10 cellular contexts compared by ENCODE assay signal in the genomic region with DNA sequence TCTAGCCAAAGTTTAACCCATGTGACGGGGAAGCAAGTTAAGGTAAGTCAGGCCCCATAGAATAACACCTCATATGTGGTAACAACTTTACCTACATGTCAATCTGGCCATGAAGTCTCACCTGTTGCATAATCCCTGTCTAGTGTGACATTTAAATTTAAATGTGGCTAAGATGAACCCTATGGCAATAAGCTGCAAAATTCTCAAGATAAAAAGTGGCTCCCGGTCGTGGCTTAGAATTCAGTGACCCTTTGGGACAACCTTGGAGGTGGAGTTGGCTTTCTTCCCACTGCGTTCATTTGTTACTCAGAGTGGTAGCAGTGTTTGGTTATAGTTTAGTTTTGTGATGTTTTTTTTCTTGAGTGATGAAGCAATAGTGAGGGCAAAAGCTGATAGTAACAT.
A peak's percentile ranks its signal among the peaks of the same experiment; 100 is the strongest.
DNase-seq lines count a peak whose midpoint lies in the region; ATAC-seq and TF ChIP-seq lines count a peak whose summit lies in the region.
"Had no signal": no experiment of that assay in that cellular context is flagged by ENCODE, and none has a peak within 500 bp of the region (broad histone marks: within the 10 kb centered on the region; RNA-seq: fewer than 3 reads in every experiment).

No MANE protein-coding gene starts in this region.

- no peaks in the 10 kb centered on the region for H3K27me3 Mint-ChIP-seq in activated T-cell treated with anti-CD3 and anti-CD28 coated beads, Interleukin-2, amount 50 U/mL, for 4 hours (ENCODE audit: low read depth)

- H3K36me3 Mint-ChIP-seq in activated T-cell treated with anti-CD3 and anti-CD28 coated beads, Interleukin-2, amount 50 U/mL, for 4 hours (ENCODE audit: insufficient read depth), result peaks cover 20% of the 10 kb centered on the region

- peaks cover 91% of the 10 kb centered on the region for H3K4me1 Mint-ChIP-seq in activated T-cell treated with anti-CD3 and anti-CD28 coated beads, Interleukin-2, amount 50 U/mL, for 4 hours (ENCODE audit: low read depth)

- intact Hi-C loops in lower lobe of right lung (cut with DNase I), result no loop called here

- H3K27ac ChIP-seq in brain microvascular endothelial cell (peak overlapping the region; percentile 84), lower lobe of right lung (peak overlapping the region; percentile 80), upper lobe of left lung (peak overlapping the region; percentile 83 to 87 (median 84))
- H3K27ac ChIP-seq: KMS-11, WERI-Rb-1 had no signal

- no peak for TF ChIP-seq POLR2A in upper lobe of left lung (IDR thresholded peaks at IDR 0.05)

- H3K4me3 Mint-ChIP-seq in activated T-cell treated with anti-CD3 and anti-CD28 coated beads, Interleukin-2, amount 50 U/mL, for 4 hours, result peak overlapping the region; percentile 69

- H3K4me1 ChIP-seq in lower lobe of right lung (peaks cover 50% of the 10 kb centered on the region), upper lobe of left lung (peaks cover 37 to 48% (median 46%) of the 10 kb centered on the region in 4 donors)

- ATAC-seq in activated T-cell treated with anti-CD3 and anti-CD28 coated beads, Interleukin-2, amount 50 U/mL, for 4 hours, result no peak
- peak; percentile 48 to 61 for ATAC-seq in lower lobe of right lung
- ATAC-seq in upper lobe of left lung (ENCODE audit: low FRiP score in 2 of 2), result peak in 1 of 2 donors; percentile 64
- no peak for ATAC-seq in GM19351 (IDR thresholded peaks at IDR 0.05; ENCODE audit: unreplicated experiment)

- 53 to 55% methylated on average over 4 of the region's 4 CpGs for WGBS in upper lobe of left lung, 2 donors

- no peak for DNase-seq in activated T-cell treated with anti-CD3 and anti-CD28 coated beads, Interleukin-2, amount 50 U/mL, for 4 hours
- no peak for DNase-seq in activated T-cell treated with anti-CD3 and anti-CD28 coated beads, Interleukin-2, amount 50 U/mL, for 1 hour
- DNase-seq in brain microvascular endothelial cell, result peak; percentile 46
- no peak for DNase-seq in lower lobe of right lung
- peak in 1 of 2 donors; percentile 34 for DNase-seq in upper lobe of left lung
- no peak for DNase-seq in COLO668 (lab: John Stamatoyannopoulos, UW; ENCODE audit: unreplicated experiment)
- no peak for DNase-seq in GDM1 (lab: John Stamatoyannopoulos, UW)
- DNase-seq: WERI-Rb-1 had no signal

- H3K36me3 ChIP-seq in brain microvascular endothelial cell (replicated peaks), result no peaks in the 10 kb centered on the region
- no peaks in the 10 kb centered on the region for H3K36me3 ChIP-seq in lower lobe of right lung
- H3K36me3 ChIP-seq in upper lobe of left lung, result no peaks in the 10 kb centered on the region
- H3K36me3 ChIP-seq: WERI-Rb-1 had no signal

- no peak overlapping the region for H3K4me3 ChIP-seq in brain microvascular endothelial cell (ENCODE audit: low read depth, low read length)
- peak overlapping the region; percentile 37 for H3K4me3 ChIP-seq in lower lobe of right lung
- no peak overlapping the region for H3K4me3 ChIP-seq in upper lobe of left lung

- no peaks in the 10 kb centered on the region for H3K9me3 ChIP-seq in lower lobe of right lung
- no peaks in the 10 kb centered on the region for H3K9me3 ChIP-seq in upper lobe of left lung

- TF ChIP-seq EP300 in upper lobe of left lung (IDR thresholded peaks at IDR 0.05), result no peak

- H3K9me3 Mint-ChIP-seq in activated T-cell treated with anti-CD3 and anti-CD28 coated beads, Interleukin-2, amount 50 U/mL, for 4 hours, result no peaks in the 10 kb centered on the region

- TF ChIP-seq CTCF in brain microvascular endothelial cell (IDR thresholded peaks at IDR 0.05; ENCODE audit: low read depth, low read length, missing control alignments) (no peak), lower lobe of right lung (IDR thresholded peaks at IDR 0.05) (no peak), upper lobe of left lung (IDR thresholded peaks at IDR 0.05) (no peak)

- no peaks in the 10 kb centered on the region for H3K27me3 ChIP-seq in brain microvascular endothelial cell (replicated peaks)
- H3K27me3 ChIP-seq in lower lobe of right lung (ENCODE audit: low read depth), result no peaks in the 10 kb centered on the region
- no peaks in the 10 kb centered on the region for H3K27me3 ChIP-seq in upper lobe of left lung

- in situ Hi-C loops in brain microvascular endothelial cell (cut with HindIII; ENCODE audit: low pct_ligation_motif_present, low sequenced_read_pairs), result no loop called here

Comparison
In these comparisons a context has a peak if more than half of its experiments do, and no peak if none do; other contexts are left out.
1. ATAC-seq: peak in lower lobe of right lung (2 of 2); none in activated T-cell treated with anti-CD3 and anti-CD28 coated beads, Interleukin-2, amount 50 U/mL, for 4 hours (0 of 2) and GM19351 (single experiment).
2. Peak in every context shown above with its lines, with median percentiles within 50 percentile points of each other: H3K27ac ChIP-seq.